In the genomic region with DNA sequence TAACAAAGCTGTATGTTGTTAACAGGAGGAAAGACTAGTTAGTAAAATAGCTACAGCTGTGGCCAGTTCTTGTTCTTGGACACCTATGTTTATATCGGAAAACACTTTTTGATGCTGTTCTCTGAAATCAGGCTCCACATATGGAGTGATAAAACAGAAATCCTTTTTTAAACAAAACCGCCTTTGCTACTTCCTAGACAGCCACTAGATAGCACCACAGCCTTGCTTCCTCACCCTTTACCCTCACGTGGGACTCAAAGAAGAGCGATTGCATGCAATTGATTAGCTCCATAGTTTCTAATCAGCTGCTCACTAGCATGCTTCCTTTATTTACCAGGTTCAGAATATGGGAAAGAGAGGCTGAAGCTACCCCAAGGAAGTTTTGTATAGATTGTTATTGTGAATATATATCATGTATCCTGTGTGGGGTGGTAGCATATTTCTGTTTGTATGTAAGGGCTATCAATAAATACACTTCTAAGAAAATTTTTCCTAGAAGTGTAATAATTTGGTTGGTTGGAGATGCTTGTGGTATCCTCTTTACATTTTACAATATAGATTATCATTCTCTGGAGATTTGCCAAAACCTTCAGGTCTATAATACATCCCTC, we compare ENCODE assay signal across 8 cellular contexts. TPM values are rescaled to one million over a fixed set of nuclear protein-coding genes. Genes with fewer than 3 reads are reported as not detected.
DNase-seq lines count a peak whose midpoint lies in the region; ATAC-seq and TF ChIP-seq lines count a peak whose summit lies in the region.

No MANE protein-coding gene starts in this region.

- CTCF ChIA-PET in A673 (lab: Charles Lee): interaction anchor here (0.6 to 1.2 kb wide), 6 partner anchors 9 to 298 kb away, joined by 3 to 9 read pairs (median 6); no protein-coding TSS in a partner anchor

- H3K9me3 ChIP-seq in A673 (ENCODE audit: low read depth, low read length, poor library complexity, severe bottlenecking) (no peaks in the 10 kb centered on the region), adipocyte (ENCODE audit: control insufficient read depth, low read length) (no peaks in the 10 kb centered on the region)

- TF ChIP-seq CTCF in A673 (conservative IDR thresholded peaks at IDR 0.05; ENCODE audit: low read depth, low read length) (peak; percentile 59), GM12864 (IDR thresholded peaks at IDR 0.05; ENCODE audit: low read depth, low read length, missing control alignments) (peak; percentile 65)

- POLR2A ChIA-PET in A673 (lab: Charles Lee; ENCODE audit: low non-redundant PET): interaction anchor here (0.5 kb wide), 1 partner anchor 63 kb away, joined by 4 read pairs; no protein-coding TSS in a partner anchor

- H3K4me1 ChIP-seq in A673 (ENCODE audit: insufficient read depth, low read length, poor library complexity, severe bottlenecking): peaks cover 7% of the 10 kb centered on the region
- peaks cover 3% of the 10 kb centered on the region for H3K4me1 ChIP-seq in adipocyte (ENCODE audit: control insufficient read depth, insufficient read depth, low read length)

- intact Hi-C loops in A673 (cut with micrococcal nuclease; ENCODE audit: unreplicated experiment): loop anchor here (1.0 to 10.0 kb wide), 4 partner anchors 45 to 351 kb away; partner anchors contain the start of gene RNU5A-1

- H3K27me3 ChIP-seq in A673 (replicated peaks; ENCODE audit: insufficient read depth, low read depth, low read length, poor library complexity) (no peaks in the 10 kb centered on the region), adipocyte (replicated peaks; ENCODE audit: control insufficient read depth, insufficient read depth, low read length) (no peaks in the 10 kb centered on the region)

- no TSS peak for BruUV-seq in A673 (replicated peaks; lab: Mats Ljungman, UMichigan)

- peak overlapping the region; percentile 14 for H3K4me3 ChIP-seq in A673 (ENCODE audit: low read depth, low read length, poor library complexity, severe bottlenecking)
- no peak overlapping the region for H3K4me3 ChIP-seq in GM12864 (ENCODE audit: low read depth, low read length)
- H3K4me3 ChIP-seq in adipocyte (ENCODE audit: low read length): no peak overlapping the region

- no peak for ATAC-seq in HG02840 (IDR thresholded peaks at IDR 0.05; ENCODE audit: low FRiP score, unreplicated experiment)

- H3K36me3 ChIP-seq in A673 (ENCODE audit: insufficient read depth, low read length, poor library complexity, severe bottlenecking) (no peaks in the 10 kb centered on the region), adipocyte (ENCODE audit: control insufficient read depth, insufficient read depth, low read length, severe bottlenecking) (no peaks in the 10 kb centered on the region)

- H3K27ac ChIP-seq in A673 (ENCODE audit: low read depth, low read length, poor library complexity, severe bottlenecking): no peak overlapping the region

- peak overlapping the region; percentile 48 for H3K9ac ChIP-seq in adipocyte (ENCODE audit: low read length)

- DNase-seq in A673 (ENCODE audit: low spot score): peak; percentile 69
- DNase-seq in GM12864 (ENCODE audit: low read depth): no peak
- peak; percentile 2 for DNase-seq in NCI-H345 treated with DMSO at 0.1 percent for 48 hours (lab: John Stamatoyannopoulos, UW; ENCODE audit: unreplicated experiment)
- peak; percentile 72 for DNase-seq in adipocyte (ENCODE audit: low read depth)
- peak; percentile 25 for DNase-seq in kidney glomerular epithelial cell (lab: John Stamatoyannopoulos, UW)
- no peak for DNase-seq in activated T-cell treated with anti-CD3 and anti-CD28 coated beads, Interleukin-2, amount 50 U/mL, for 48 hours
- no peak for DNase-seq in ureter (ENCODE audit: low spot score)

RNA-seq across cellular contexts. Expression of gene MTFMT, which starts 4.3 kb away (rescaled TPM):
- total RNA-seq in A673 (2021): 26.2 and 32.1 TPM in 2 replicates
- total RNA-seq in ureter: 19.8 TPM

RNA-seq across cellular contexts. Expression of gene SLC51B, which starts 11.4 kb away (rescaled TPM):
- total RNA-seq in A673 (2021) (not detected in 2 replicates), ureter (not detected)

RNA-seq across cellular contexts. Expression of gene RASL12, which starts 34.0 kb away (rescaled TPM):
- 0.69 and 1.2 TPM in 2 replicates for total RNA-seq in A673 (2021)
- total RNA-seq in ureter: 32.8 TPM

RNA-seq across cellular contexts. Expression of gene KBTBD13, which starts 42.8 kb away (rescaled TPM):
- total RNA-seq in A673 (2021) (not detected in 2 replicates), ureter (0.18 TPM)

RNA-seq across cellular contexts. Expression of gene SPG21, which starts 44.0 kb away (rescaled TPM):
- 85.7 and 89.1 TPM in 2 replicates for total RNA-seq in A673 (2021)
- total RNA-seq in ureter: 108 TPM

Comparison
In these comparisons a context has a peak if more than half of its experiments do, and no peak if none do; other contexts are left out.
1. DNase-seq: peak in A673 (single experiment), NCI-H345 treated with DMSO at 0.1 percent for 48 hours (single experiment), adipocyte (single experiment) and kidney glomerular epithelial cell (single experiment); none in GM12864 (single experiment), activated T-cell treated with anti-CD3 and anti-CD28 coated beads, Interleukin-2, amount 50 U/mL, for 48 hours (0 of 2) and ureter (single experiment).
2. RNA of gene RASL12, which starts 34.0 kb away (total RNA-seq): 32.8 TPM in ureter (single experiment); 0.69 to 1.2 TPM in A673; every median in the first group is over 10 times any median in the second.